27 cellular contexts compared by ENCODE assay signal in the genomic region with DNA sequence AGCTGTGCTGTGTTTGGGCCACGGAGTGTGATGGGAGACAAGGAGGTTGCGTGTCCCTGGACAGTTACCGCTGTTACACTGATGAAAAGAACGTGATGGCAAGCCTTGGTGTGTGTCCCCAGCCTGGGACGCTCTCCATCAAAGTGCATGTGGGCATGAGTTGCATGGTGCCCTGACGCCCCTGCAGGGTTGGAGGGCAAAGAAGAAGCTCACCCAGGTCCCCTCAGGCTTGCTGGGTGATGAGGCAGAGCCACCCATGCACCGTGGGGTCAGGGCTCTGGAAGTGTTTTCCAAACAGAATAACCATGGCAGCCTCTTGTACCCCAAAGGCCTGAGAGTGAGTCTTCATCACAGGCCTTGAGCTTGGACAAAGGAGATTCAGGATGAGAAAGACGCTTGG.
"Had no signal": no experiment of that assay in that cellular context is flagged by ENCODE, and none has a peak within 500 bp of the region (broad histone marks: within the 10 kb centered on the region; RNA-seq: fewer than 3 reads in every experiment).

No MANE protein-coding gene starts in this region.

- H3K27ac Mint-ChIP-seq: activated CD8-positive, alpha-beta T cell treated with anti-CD3 and anti-CD28 coated beads, Interleukin-2, amount 10 ng/mL, durations not matched to agents 7 days and 5 days; activated naive CD4-positive, alpha-beta T cell treated with anti-CD3 and anti-CD28 coated beads, Interleukin-2, amount 50 U/mL, for 24 hours; T-helper 2 cell treated with Interferon-gamma antibody and Interleukin-4, amounts not matched to agents 5 μg/mL and 100 μg/mL, for 36 hours had no signal

- H3K27me3 ChIP-seq: cardiac muscle cell, SJCRH30 had no signal

- H3K9me3 Mint-ChIP-seq: activated naive CD4-positive, alpha-beta T cell treated with anti-CD3 and anti-CD28 coated beads, Interleukin-2, amount 50 U/mL, for 24 hours; brain; T-helper 2 cell treated with Interferon-gamma antibody and Interleukin-4, amounts not matched to agents 5 μg/mL and 100 μg/mL, for 36 hours had no signal

- ATAC-seq: activated CD4-positive, CD25-positive, alpha-beta regulatory T cell treated with anti-CD3 and anti-CD28 coated beads, Interleukin-2, amount 50 U/mL, for 24 hours; activated CD8-positive, alpha-beta T cell treated with anti-CD3 and anti-CD28 coated beads, Interleukin-2, amount 10 ng/mL, durations not matched to agents 7 days and 5 days; Panc1; SK-N-SH treated with all-trans-retinoic acid at 6 μM for 48 hours had no signal

- H3K27ac ChIP-seq: cardiac muscle cell, KMS-11, SJCRH30 had no signal

- H3K9me3 ChIP-seq: SJCRH30 had no signal

- H3K27me3 Mint-ChIP-seq: brain had no signal

- H3K4me3 ChIP-seq: cardiac muscle cell, SJCRH30 had no signal

- H3K36me3 Mint-ChIP-seq: brain had no signal

- DNase-seq: activated CD4-positive, alpha-beta T cell treated with anti-CD3 and anti-CD28 coated beads for 4 hours; activated CD4-positive, alpha-beta T cell treated with anti-CD3 and anti-CD28 coated beads, Interleukin-2, amount 50 U/mL, for 4 hours; activated CD8-positive, alpha-beta memory T cell treated with anti-CD3 and anti-CD28 coated beads, Interleukin-2, amount 50 U/mL, for 48 hours; activated CD8-positive, alpha-beta T cell treated with anti-CD3 and anti-CD28 coated beads, Interleukin-2, amount 10 ng/mL, durations not matched to agents 7 days and 5 days; activated naive CD4-positive, alpha-beta T cell; activated T-cell treated with anti-CD3 and anti-CD28 coated beads, Interleukin-2, amount 50 U/mL, for 1 hour; NCI-H1092; NCI-H1417; NCI-H1930; NCI-H2171; NCI-H226; NCI-H510A; NCI-H69; NK-92 treated with Interleukin-12 subunit alpha and Interleukin-12 subunit beta, amount 100 ng/mL, for 24 hours; OCI-M1; Right ventricle myocardium superior; RPMI8226; SJCRH30; SW 1271 had no signal

- H3K4me3 Mint-ChIP-seq: activated CD8-positive, alpha-beta T cell treated with anti-CD3 and anti-CD28 coated beads, Interleukin-2, amount 10 ng/mL, durations not matched to agents 7 days and 5 days; activated naive CD4-positive, alpha-beta T cell treated with anti-CD3 and anti-CD28 coated beads, Interleukin-2, amount 50 U/mL, for 24 hours; brain; T-helper 2 cell treated with Interferon-gamma antibody and Interleukin-4, amounts not matched to agents 5 μg/mL and 100 μg/mL, for 36 hours had no signal

- H3K36me3 ChIP-seq: cardiac muscle cell, SJCRH30 had no signal
